1 cellular context compared by ENCODE assay signal in the genomic region with DNA sequence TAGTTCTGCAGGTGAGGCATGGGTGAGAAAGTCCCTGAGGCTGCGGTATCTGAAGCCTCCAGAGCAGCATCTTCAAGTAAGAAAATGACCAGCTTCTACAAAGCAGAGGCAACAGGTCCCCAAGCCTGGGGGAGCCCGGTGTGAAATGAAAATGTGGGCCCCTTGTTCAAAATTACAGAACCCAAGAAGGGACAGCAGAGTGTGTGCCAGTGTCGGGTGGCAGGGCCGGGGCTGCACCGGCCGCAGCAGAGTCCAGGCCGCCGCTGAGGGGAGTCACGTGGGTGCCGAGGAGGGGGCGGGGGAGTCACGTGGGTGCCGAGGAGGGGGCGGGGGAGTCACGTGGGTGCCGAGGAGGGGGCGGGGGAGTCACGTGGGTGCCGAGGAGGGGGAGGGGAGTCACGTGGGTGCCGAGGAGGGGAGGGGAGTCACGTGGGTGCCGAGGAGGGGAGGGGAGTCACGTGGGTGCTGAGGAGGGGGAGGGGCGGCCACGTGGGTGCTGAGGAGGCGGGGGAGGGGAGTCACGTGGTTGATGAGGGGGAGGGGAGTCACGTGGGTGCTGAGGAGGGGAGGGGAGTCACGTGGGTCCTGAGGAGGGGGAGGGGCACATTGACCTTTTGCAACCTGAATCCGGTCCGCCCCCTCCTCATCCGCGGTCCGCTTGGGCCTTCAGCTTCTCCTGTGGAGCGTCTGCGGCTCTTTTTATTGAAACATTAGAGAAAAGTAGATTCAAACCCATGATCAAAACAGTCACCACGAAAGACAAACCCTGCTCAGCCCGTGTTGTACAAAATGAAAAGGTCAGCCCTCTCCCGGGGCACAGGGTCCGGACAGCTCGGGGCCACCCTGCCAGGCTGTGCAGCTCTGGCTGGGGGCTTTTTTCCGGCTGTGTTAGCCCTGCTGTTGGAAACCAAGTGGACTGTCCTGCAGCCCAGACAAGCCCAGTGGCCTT.
TF ChIP-seq lines count a peak whose summit lies in the region.

No MANE protein-coding gene starts in this region.

TF ChIP-seq in SK-N-SH treated with all-trans-retinoic acid at 6 μM for 48 hours, 23 proteins besides CTCF, POLR2A, EP300 and RAD21 (continued from another document):
- TF ChIP-seq, protein P1, sequence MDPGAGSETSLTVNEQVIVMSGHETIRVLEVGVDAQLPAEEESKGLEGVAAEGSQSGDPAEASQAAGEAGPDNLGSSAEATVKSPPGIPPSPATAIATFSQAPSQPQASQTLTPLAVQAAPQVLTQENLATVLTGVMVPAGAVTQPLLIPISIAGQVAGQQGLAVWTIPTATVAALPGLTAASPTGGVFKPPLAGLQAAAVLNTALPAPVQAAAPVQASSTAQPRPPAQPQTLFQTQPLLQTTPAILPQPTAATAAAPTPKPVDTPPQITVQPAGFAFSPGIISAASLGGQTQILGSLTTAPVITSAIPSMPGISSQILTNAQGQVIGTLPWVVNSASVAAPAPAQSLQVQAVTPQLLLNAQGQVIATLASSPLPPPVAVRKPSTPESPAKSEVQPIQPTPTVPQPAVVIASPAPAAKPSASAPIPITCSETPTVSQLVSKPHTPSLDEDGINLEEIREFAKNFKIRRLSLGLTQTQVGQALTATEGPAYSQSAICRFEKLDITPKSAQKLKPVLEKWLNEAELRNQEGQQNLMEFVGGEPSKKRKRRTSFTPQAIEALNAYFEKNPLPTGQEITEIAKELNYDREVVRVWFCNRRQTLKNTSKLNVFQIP (CRISPR knock-in tag; IDR thresholded peaks at IDR 0.05; ENCODE audit: borderline replicate concordance, low read depth) = no peak
- TF ChIP-seq BACH2 (CRISPR knock-in tag; IDR thresholded peaks at IDR 0.05; ENCODE audit: borderline replicate concordance) = no peak
- TF ChIP-seq, protein P2, sequence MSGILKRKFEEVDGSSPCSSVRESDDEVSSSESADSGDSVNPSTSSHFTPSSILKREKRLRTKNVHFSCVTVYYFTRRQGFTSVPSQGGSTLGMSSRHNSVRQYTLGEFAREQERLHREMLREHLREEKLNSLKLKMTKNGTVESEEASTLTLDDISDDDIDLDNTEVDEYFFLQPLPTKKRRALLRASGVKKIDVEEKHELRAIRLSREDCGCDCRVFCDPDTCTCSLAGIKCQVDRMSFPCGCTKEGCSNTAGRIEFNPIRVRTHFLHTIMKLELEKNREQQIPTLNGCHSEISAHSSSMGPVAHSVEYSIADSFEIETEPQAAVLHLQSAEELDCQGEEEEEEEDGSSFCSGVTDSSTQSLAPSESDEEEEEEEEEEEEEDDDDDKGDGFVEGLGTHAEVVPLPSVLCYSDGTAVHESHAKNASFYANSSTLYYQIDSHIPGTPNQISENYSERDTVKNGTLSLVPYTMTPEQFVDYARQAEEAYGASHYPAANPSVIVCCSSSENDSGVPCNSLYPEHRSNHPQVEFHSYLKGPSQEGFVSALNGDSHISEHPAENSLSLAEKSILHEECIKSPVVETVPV (CRISPR knock-in tag; IDR thresholded peaks at IDR 0.05) = 0 out of 2 replicates have a peak, but pooled peaks have one; percentile 34
- peak; percentile 68; the same call in 1 of the 2 replicates for TF ChIP-seq CSDC2 (CRISPR knock-in tag; IDR thresholded peaks at IDR 0.05)
- peak; percentile 5; the same call in 1 of the 2 replicates for TF ChIP-seq ZNF70 (CRISPR knock-in tag; IDR thresholded peaks at IDR 0.05)
- peak; percentile 68; the same call in 1 of the 2 replicates for TF ChIP-seq ARNTL (CRISPR knock-in tag; IDR thresholded peaks at IDR 0.05; ENCODE audit: borderline replicate concordance, low read depth)
- no peak for TF ChIP-seq TCF4 (CRISPR knock-in tag; IDR thresholded peaks at IDR 0.05; ENCODE audit: borderline replicate concordance)
- peak; percentile 86; the same call in 1 of the 2 replicates for TF ChIP-seq ZNF565 (CRISPR knock-in tag; conservative IDR thresholded peaks at IDR 0.05; ENCODE audit: low read depth)
- TF ChIP-seq GLIS3 (CRISPR knock-in tag; IDR thresholded peaks at IDR 0.05) = peak; percentile 62; the same call in 1 of the 2 replicates
- TF ChIP-seq TOX (CRISPR knock-in tag; IDR thresholded peaks at IDR 0.05; ENCODE audit: borderline replicate concordance) = no peak
- peak; percentile 68; the same call in 1 of the 2 replicates for TF ChIP-seq ESRRG (CRISPR knock-in tag; IDR thresholded peaks at IDR 0.05)
